Comparison of ENCODE assay signal across 3 cellular contexts in the genomic region with DNA sequence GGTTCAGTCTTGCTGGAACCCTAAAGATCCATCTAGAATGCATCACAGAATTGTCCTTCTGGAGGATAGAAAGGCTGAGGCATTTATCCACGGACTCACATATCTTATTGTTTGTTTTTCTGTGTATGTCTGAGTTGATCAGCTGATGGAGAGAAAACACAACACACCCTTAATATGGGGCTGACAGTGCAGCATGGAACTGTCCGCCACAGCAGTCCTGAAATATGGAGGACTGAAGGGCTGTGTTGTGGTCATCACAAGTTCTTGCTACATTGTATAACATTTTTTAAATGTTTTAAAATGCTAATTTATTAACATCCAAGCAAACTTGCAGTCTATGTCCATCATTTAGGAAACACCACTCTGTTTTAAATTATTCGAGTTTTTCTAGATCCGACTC.
TF ChIP-seq lines count a peak whose summit lies in the region.

No MANE protein-coding gene starts in this region.

TF ChIP-seq in HCT116, 20 proteins besides CTCF, POLR2A, EP300 and RAD21:
- TF ChIP-seq, protein P1, sequence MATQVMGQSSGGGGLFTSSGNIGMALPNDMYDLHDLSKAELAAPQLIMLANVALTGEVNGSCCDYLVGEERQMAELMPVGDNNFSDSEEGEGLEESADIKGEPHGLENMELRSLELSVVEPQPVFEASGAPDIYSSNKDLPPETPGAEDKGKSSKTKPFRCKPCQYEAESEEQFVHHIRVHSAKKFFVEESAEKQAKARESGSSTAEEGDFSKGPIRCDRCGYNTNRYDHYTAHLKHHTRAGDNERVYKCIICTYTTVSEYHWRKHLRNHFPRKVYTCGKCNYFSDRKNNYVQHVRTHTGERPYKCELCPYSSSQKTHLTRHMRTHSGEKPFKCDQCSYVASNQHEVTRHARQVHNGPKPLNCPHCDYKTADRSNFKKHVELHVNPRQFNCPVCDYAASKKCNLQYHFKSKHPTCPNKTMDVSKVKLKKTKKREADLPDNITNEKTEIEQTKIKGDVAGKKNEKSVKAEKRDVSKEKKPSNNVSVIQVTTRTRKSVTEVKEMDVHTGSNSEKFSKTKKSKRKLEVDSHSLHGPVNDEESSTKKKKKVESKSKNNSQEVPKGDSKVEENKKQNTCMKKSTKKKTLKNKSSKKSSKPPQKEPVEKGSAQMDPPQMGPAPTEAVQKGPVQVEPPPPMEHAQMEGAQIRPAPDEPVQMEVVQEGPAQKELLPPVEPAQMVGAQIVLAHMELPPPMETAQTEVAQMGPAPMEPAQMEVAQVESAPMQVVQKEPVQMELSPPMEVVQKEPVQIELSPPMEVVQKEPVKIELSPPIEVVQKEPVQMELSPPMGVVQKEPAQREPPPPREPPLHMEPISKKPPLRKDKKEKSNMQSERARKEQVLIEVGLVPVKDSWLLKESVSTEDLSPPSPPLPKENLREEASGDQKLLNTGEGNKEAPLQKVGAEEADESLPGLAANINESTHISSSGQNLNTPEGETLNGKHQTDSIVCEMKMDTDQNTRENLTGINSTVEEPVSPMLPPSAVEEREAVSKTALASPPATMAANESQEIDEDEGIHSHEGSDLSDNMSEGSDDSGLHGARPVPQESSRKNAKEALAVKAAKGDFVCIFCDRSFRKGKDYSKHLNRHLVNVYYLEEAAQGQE (IDR thresholded peaks at IDR 0.05; ENCODE audit: low read depth): peak; percentile 28; the same call in 1 of the 2 replicates
- no peak for TF ChIP-seq TCF7L2 (IDR thresholded peaks at IDR 0.05; ENCODE audit: borderline replicate concordance, extremely low read depth, insufficient read depth, insufficient read length)

TF ChIP-seq in GM12878, 131 proteins besides CTCF, POLR2A, EP300 and RAD21:
- TF ChIP-seq RBBP5 (conservative IDR thresholded peaks at IDR 0.05) (no peak), ZNF384 (IDR thresholded peaks at IDR 0.05; ENCODE audit: borderline replicate concordance, low read depth, low read length) (no peak)
- TF ChIP-seq, protein P1 (IDR thresholded peaks at IDR 0.05; ENCODE audit: low read depth, low read length): peak; percentile 82

TF ChIP-seq in liver, 16 proteins besides CTCF, POLR2A, EP300 and RAD21:
- no peak for TF ChIP-seq FOXA1 (IDR thresholded peaks at IDR 0.05)
- TF ChIP-seq, protein P1 (IDR thresholded peaks at IDR 0.05): peak; percentile 97
